8 cellular contexts compared by ENCODE assay signal in the genomic region with DNA sequence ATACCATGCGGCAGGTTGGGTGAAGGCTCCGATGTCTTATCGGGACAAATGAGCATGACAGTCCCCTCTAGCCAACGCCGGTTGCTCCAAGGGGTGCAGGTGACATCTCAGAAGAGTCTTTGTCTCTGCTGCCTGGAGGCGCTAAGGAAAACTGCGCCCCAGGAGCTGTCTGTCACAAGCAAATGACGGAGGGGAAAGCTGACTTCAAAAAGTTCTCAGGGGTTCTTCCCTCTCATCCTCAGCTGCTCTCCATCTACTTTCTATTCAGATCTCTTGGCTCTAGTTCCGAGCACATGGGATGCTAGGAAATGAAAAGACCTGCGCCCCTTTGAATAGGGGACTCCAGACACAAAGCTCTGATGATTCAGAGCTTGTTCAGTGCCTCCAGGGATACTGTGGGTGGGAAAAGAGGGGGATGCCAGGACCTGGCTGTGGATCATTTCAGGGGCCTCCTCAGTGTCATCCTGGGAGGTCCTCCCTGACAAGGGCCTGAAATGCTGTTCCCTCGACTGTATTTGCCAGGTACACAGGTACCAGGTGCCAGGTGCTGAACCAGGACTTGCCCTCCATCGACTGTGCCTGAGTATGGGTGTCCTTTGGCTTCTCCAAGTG. TPM values are rescaled to one million over a fixed set of nuclear protein-coding genes. Genes with fewer than 3 reads are reported as not detected.
DNase-seq lines count a peak whose midpoint lies in the region; ATAC-seq and TF ChIP-seq lines count a peak whose summit lies in the region.

No MANE protein-coding gene starts in this region.

- POLR2A ChIA-PET in BJ (lab: Charles Lee) = no interaction called here
- POLR2A ChIA-PET in naive thymus-derived CD4-positive, alpha-beta T cell (lab: Charles Lee) = interaction anchor here (0.6 to 5.4 kb wide), 2 partner anchors 16 to 23 kb away, joined by 3 to 42 read pairs; no protein-coding TSS in a partner anchor

- H3K9me3 Mint-ChIP-seq in naive thymus-derived CD4-positive, alpha-beta T cell = no peaks in the 10 kb centered on the region

- peaks cover 0 to 30% (median 0%) of the 10 kb centered on the region in 5 donors for H3K36me3 Mint-ChIP-seq in naive thymus-derived CD4-positive, alpha-beta T cell

- peak overlapping the region; percentile 89 to 100 (median 97) for H3K4me3 Mint-ChIP-seq in naive thymus-derived CD4-positive, alpha-beta T cell

- CTCF ChIA-PET in BJ (lab: Yijun Ruan, JAX) = interaction anchor here (0.7 to 1.2 kb wide), 3 partner anchors 10 to 47 kb away, joined by 3 read pairs; no protein-coding TSS in a partner anchor
- CTCF ChIA-PET in naive thymus-derived CD4-positive, alpha-beta T cell (lab: Charles Lee) = interaction anchor here (0.7 to 1.4 kb wide), 4 partner anchors 16 to 40 kb away, joined by 3 to 4 read pairs (median 3); no protein-coding TSS in a partner anchor

- peak overlapping the region; percentile 71 to 97 (median 89) for H3K27ac Mint-ChIP-seq in naive thymus-derived CD4-positive, alpha-beta T cell

- no peak for DNase-seq in BJ (ENCODE audit: low read depth)
- peak; percentile 8 for DNase-seq in NB4 (ENCODE audit: low read depth)
- DNase-seq in dermis blood vessel endothelial cell = peak; percentile 27
- DNase-seq in naive thymus-derived CD4-positive, alpha-beta T cell = peak in 2 of 9 donors; percentile 9 to 18
- DNase-seq in SKM-1 (lab: John Stamatoyannopoulos, UW; ENCODE audit: unreplicated experiment) = no peak
- DNase-seq in cortex of kidney (lab: John Stamatoyannopoulos, UW) = no peak
- no peak for DNase-seq in DMS79 treated with DMSO at 0.1 percent for 48 hours (lab: John Stamatoyannopoulos, UW)
- DNase-seq in NCI-H146 treated with DMSO at 0.1 percent for 48 hours (lab: John Stamatoyannopoulos, UW; ENCODE audit: unreplicated experiment) = no peak

- peak overlapping the region; percentile 80 for H3K27ac ChIP-seq in naive thymus-derived CD4-positive, alpha-beta T cell (ENCODE audit: low read depth, low read length)

- H3K4me3 ChIP-seq in BJ (ENCODE audit: low read depth, low read length) (peak overlapping the region; percentile 43), NB4 (ENCODE audit: low read depth, low read length) (no peak overlapping the region)
- H3K4me3 ChIP-seq in naive thymus-derived CD4-positive, alpha-beta T cell (ENCODE audit: low read length) = peak overlapping the region; percentile 40

- peaks cover 38 to 66% (median 48%) of the 10 kb centered on the region in 7 donors for H3K4me1 Mint-ChIP-seq in naive thymus-derived CD4-positive, alpha-beta T cell

- H3K27me3 ChIP-seq in BJ (ENCODE audit: control insufficient read depth, insufficient read depth, low read length) = no peaks in the 10 kb centered on the region
- no peaks in the 10 kb centered on the region for H3K27me3 ChIP-seq in naive thymus-derived CD4-positive, alpha-beta T cell (ENCODE audit: control insufficient read depth in 2 of 2, insufficient read depth in 2 of 2, low read length in 2 of 2)

- no peak for TF ChIP-seq POLR2A in NB4 (IDR thresholded peaks at IDR 0.05; ENCODE audit: extremely low read depth, insufficient read length)

- no peak for ATAC-seq in naive thymus-derived CD4-positive, alpha-beta T cell

- H3K9me3 ChIP-seq in naive thymus-derived CD4-positive, alpha-beta T cell (ENCODE audit: control insufficient read depth in 2 of 3, low read length in 3 of 3) = no peaks in the 10 kb centered on the region

- H3K4me1 ChIP-seq in naive thymus-derived CD4-positive, alpha-beta T cell (ENCODE audit: control insufficient read depth in 2 of 2, insufficient read depth in 2 of 2, low read length in 2 of 2) = peaks cover 32 to 39% of the 10 kb centered on the region in 2 donors

- intact Hi-C loops in naive thymus-derived CD4-positive, alpha-beta T cell (cut with micrococcal nuclease) = loop anchor here (2.0 to 10.0 kb wide), 5 partner anchors 44 to 1326 kb away; a partner anchor contains a TSS

- H3K36me3 ChIP-seq in BJ (ENCODE audit: control insufficient read depth, insufficient read depth, low read length) = no peaks in the 10 kb centered on the region
- H3K36me3 ChIP-seq in naive thymus-derived CD4-positive, alpha-beta T cell (ENCODE audit: control insufficient read depth in 2 of 3, insufficient read depth in 3 of 3, low read length in 3 of 3) = peaks cover 0 to 6% (median 0%) of the 10 kb centered on the region in 3 experiments

- H3K27me3 Mint-ChIP-seq in naive thymus-derived CD4-positive, alpha-beta T cell = no peaks in the 10 kb centered on the region

- TF ChIP-seq CTCF in BJ (IDR thresholded peaks at IDR 0.05; ENCODE audit: insufficient read depth, low read depth, low read length) (no peak), NB4 (IDR thresholded peaks at IDR 0.05; ENCODE audit: low read depth, low read length) (no peak)

RNA-seq across cellular contexts. Expression of a gene that starts 0.9 kb away (rescaled TPM):
- 9.9 and 10.8 TPM in 2 replicates for polyA plus RNA-seq in BJ (2011; rRNA removed)
- polyA minus RNA-seq in BJ (2011; rRNA and poly(A)+ RNA removed) = 4.7 and 4.8 TPM in 2 replicates
- 20.8 and 25.7 TPM in 2 replicates for total RNA-seq in dermis blood vessel endothelial cell
- 10 to 100 TPM; 21.7 to 88.1 (median 27.0) TPM for total RNA-seq in naive thymus-derived CD4-positive, alpha-beta T cell
- polyA plus RNA-seq in naive thymus-derived CD4-positive, alpha-beta T cell = 10 to 100 TPM; 31.7 to 33.0 TPM

Comparison
In these comparisons a context has a peak if more than half of its experiments do, and no peak if none do; other contexts are left out.
1. DNase-seq: peak in NB4 (single experiment) and dermis blood vessel endothelial cell (single experiment); none in BJ (single experiment), SKM-1 (single experiment), cortex of kidney (single experiment), DMS79 treated with DMSO at 0.1 percent for 48 hours (single experiment) and NCI-H146 treated with DMSO at 0.1 percent for 48 hours (single experiment).